1 cellular context compared by ENCODE assay signal in genomic region chr3:159196316-159196715, GRCh38.
TF ChIP-seq lines count a peak whose summit lies in the region.

No MANE protein-coding gene starts in this region.

TF ChIP-seq in WTC11, 78 proteins besides CTCF, POLR2A, EP300 and RAD21 (continued from another document):
- TF ChIP-seq ZBTB21 (CRISPR knock-in tag; IDR thresholded peaks at IDR 0.05; ENCODE audit: borderline replicate concordance), result no peak
- TF ChIP-seq E2F5 (CRISPR knock-in tag; IDR thresholded peaks at IDR 0.05), result no peak
- TF ChIP-seq PREB (CRISPR knock-in tag; IDR thresholded peaks at IDR 0.05; ENCODE audit: borderline replicate concordance), result no peak
- no peak for TF ChIP-seq ZMAT4 (CRISPR knock-in tag; IDR thresholded peaks at IDR 0.05)
- no peak for TF ChIP-seq ATF3 (CRISPR knock-in tag; conservative IDR thresholded peaks at IDR 0.05)
